ENCODE assay signal across 7 cellular contexts in genomic region chr4:113837397-113837796, GRCh38.
DNase-seq lines count a peak whose midpoint lies in the region; ATAC-seq and TF ChIP-seq lines count a peak whose summit lies in the region.

No MANE protein-coding gene starts in this region.

- no peaks in the 10 kb centered on the region for H3K36me3 Mint-ChIP-seq in nephron progenitor cell (ENCODE audit: low read depth)

- H3K27ac Mint-ChIP-seq in nephron progenitor cell: no peak overlapping the region

- no peak overlapping the region for H3K4me3 Mint-ChIP-seq in nephron progenitor cell

- no peak for TF ChIP-seq CTCF in nephron progenitor cell (IDR thresholded peaks at IDR 0.05)

- peak; percentile 100 for ATAC-seq in GM18519 (IDR thresholded peaks at IDR 0.05; ENCODE audit: low FRiP score, unreplicated experiment)
- peak; percentile 100 for ATAC-seq in HG02588 (IDR thresholded peaks at IDR 0.05; ENCODE audit: unreplicated experiment)

- H3K27me3 Mint-ChIP-seq in nephron progenitor cell (ENCODE audit: low read depth, poor library complexity): peaks cover 3% of the 10 kb centered on the region

- H3K9me3 Mint-ChIP-seq in nephron progenitor cell: no peaks in the 10 kb centered on the region

- no peaks in the 10 kb centered on the region for H3K4me1 Mint-ChIP-seq in nephron progenitor cell

- DNase-seq in MV-4-11 (lab: John Stamatoyannopoulos, UW): peak; percentile 99
- DNase-seq in epithelial cell of prostate (ENCODE audit: low read depth, low spot score): peak; percentile 63
- peak; percentile 82 for DNase-seq in stromal cell of bone marrow (ENCODE audit: low read depth)
- no peak for DNase-seq in activated CD8-positive, alpha-beta memory T cell treated with anti-CD3 and anti-CD28 coated beads for 24 hours
- DNase-seq in nephron progenitor cell: no peak

- H3K27ac ChIP-seq in epithelial cell of prostate: peak overlapping the region; percentile 42

Comparison
In these comparisons a context has a peak if more than half of its experiments do, and no peak if none do; other contexts are left out.
1. DNase-seq: peak in MV-4-11 (single experiment), epithelial cell of prostate (single experiment) and stromal cell of bone marrow (single experiment); none in activated CD8-positive, alpha-beta memory T cell treated with anti-CD3 and anti-CD28 coated beads for 24 hours (single experiment) and nephron progenitor cell (single experiment).